ENCODE assay signal across 8 cellular contexts in genomic region chr20:43666376-43667328, GRCh38. TPM values are rescaled to one million over a fixed set of nuclear protein-coding genes. Genes with fewer than 3 reads are reported as not detected.
DNase-seq lines count a peak whose midpoint lies in the region; ATAC-seq lines count a peak whose summit lies in the region.

MYBL2 (plus strand) TSS chr20:43667114; CDS start chr20:43667284, 170 bp downstream.

- no peaks in the 10 kb centered on the region for H3K27me3 ChIP-seq in mononuclear cell (ENCODE audit: insufficient read depth, low read length)

- peak within 1 kb of the TSS; percentile 81 to 88 for H3K4me3 Mint-ChIP-seq in stimulated activated naive B cell treated with anti-CD40 and anti-IgM and Interleukin-4, amounts not matched to agents 10 μg/mL and 1 μg/mL and 100 μg/mL, for 72 hours

- H3K9me3 Mint-ChIP-seq in stimulated activated naive B cell treated with anti-CD40 and anti-IgM and Interleukin-4, amounts not matched to agents 10 μg/mL and 1 μg/mL and 100 μg/mL, for 72 hours, result no peaks in the 10 kb centered on the region

- H3K4me3 ChIP-seq in mononuclear cell (ENCODE audit: low read length), result peak within 1 kb of the TSS; percentile 31

- DNase-seq in AG20443 (ENCODE audit: low spot score) (peak; percentile 90), NCI-H510A (lab: John Stamatoyannopoulos, UW) (peak; percentile 55), ecto neural progenitor cell (ENCODE audit: low spot score) (peak; percentile 89)
- DNase-seq in activated CD4-positive, alpha-beta T cell treated with anti-CD3 and anti-CD28 coated beads, Interleukin-2, amount 50 U/mL, for 1 hour, result peak; percentile 69
- DNase-seq in stimulated activated naive B cell treated with anti-CD40 and anti-IgM and Interleukin-4, amounts not matched to agents 10 μg/mL and 1 μg/mL and 100 μg/mL, for 72 hours, result peak; percentile 55

- H3K4me1 ChIP-seq in mononuclear cell (ENCODE audit: insufficient read depth, low read length), result peaks cover 15% of the 10 kb centered on the region

- H3K27ac Mint-ChIP-seq in stimulated activated naive B cell treated with anti-CD40 and anti-IgM and Interleukin-4, amounts not matched to agents 10 μg/mL and 1 μg/mL and 100 μg/mL, for 72 hours, result peak within 1 kb of the TSS; percentile 93

- ATAC-seq in GM18873 (IDR thresholded peaks at IDR 0.05; ENCODE audit: low FRiP score, unreplicated experiment) (peak; percentile 54), HG03139 (IDR thresholded peaks at IDR 0.05; ENCODE audit: unreplicated experiment) (peak; percentile 74)
- ATAC-seq in stimulated activated naive B cell treated with anti-CD40 and anti-IgM and Interleukin-4, amounts not matched to agents 10 μg/mL and 1 μg/mL and 100 μg/mL, for 72 hours (replicated peaks), result peak; percentile 94 to 96

- H3K9me3 ChIP-seq in mononuclear cell (ENCODE audit: low read depth, low read length), result no peaks in the 10 kb centered on the region

- no peaks in the 10 kb centered on the region for H3K27me3 Mint-ChIP-seq in stimulated activated naive B cell treated with anti-CD40 and anti-IgM and Interleukin-4, amounts not matched to agents 10 μg/mL and 1 μg/mL and 100 μg/mL, for 72 hours

- peaks cover 4 to 5% of the 10 kb centered on the region in 2 donors for H3K36me3 Mint-ChIP-seq in stimulated activated naive B cell treated with anti-CD40 and anti-IgM and Interleukin-4, amounts not matched to agents 10 μg/mL and 1 μg/mL and 100 μg/mL, for 72 hours

- H3K4me1 Mint-ChIP-seq in stimulated activated naive B cell treated with anti-CD40 and anti-IgM and Interleukin-4, amounts not matched to agents 10 μg/mL and 1 μg/mL and 100 μg/mL, for 72 hours, result peaks cover 4 to 19% of the 10 kb centered on the region in 2 donors

RNA-seq across cellular contexts. Expression of gene MYBL2, which starts in this region (rescaled TPM):
- total RNA-seq in mononuclear cell, result 0.21 TPM

Comparison
In these comparisons a context has a peak if more than half of its experiments do, and no peak if none do; other contexts are left out.
1. Peak in every context shown above with its lines: DNase-seq, ATAC-seq and H3K4me3 ChIP-seq.